Comparison of ENCODE assay signal across 1 cellular context in genomic region chr2:171405546-171405945, GRCh38.
TF ChIP-seq lines count a peak whose summit lies in the region.

No MANE protein-coding gene starts in this region.

TF ChIP-seq in WTC11, 78 proteins besides CTCF, POLR2A, EP300 and RAD21 (continued from another document):
- no peak for TF ChIP-seq AFF4 (CRISPR knock-in tag; IDR thresholded peaks at IDR 0.05; ENCODE audit: borderline replicate concordance)
- no peak for TF ChIP-seq ATF3 (CRISPR knock-in tag; conservative IDR thresholded peaks at IDR 0.05)
- no peak for TF ChIP-seq EMX1 (CRISPR knock-in tag; IDR thresholded peaks at IDR 0.05)
- no peak for TF ChIP-seq SMAD4 (CRISPR knock-in tag; IDR thresholded peaks at IDR 0.05)
- no peak for TF ChIP-seq SMAD3 (CRISPR knock-in tag; IDR thresholded peaks at IDR 0.05; ENCODE audit: borderline replicate concordance)
- TF ChIP-seq NR3C1 (CRISPR knock-in tag; conservative IDR thresholded peaks at IDR 0.05; ENCODE audit: low read depth), result no peak
- TF ChIP-seq TP53 (CRISPR knock-in tag; IDR thresholded peaks at IDR 0.05), result no peak
- TF ChIP-seq ZNF423 (CRISPR knock-in tag; IDR thresholded peaks at IDR 0.05), result no peak
- TF ChIP-seq FOXJ3 (CRISPR knock-in tag; IDR thresholded peaks at IDR 0.05; ENCODE audit: borderline replicate concordance), result no peak
- no peak for TF ChIP-seq ATF1 (CRISPR knock-in tag; IDR thresholded peaks at IDR 0.05)
- no peak for TF ChIP-seq ESRRA (CRISPR knock-in tag; IDR thresholded peaks at IDR 0.05; ENCODE audit: borderline replicate concordance)
- TF ChIP-seq ZNF219 (CRISPR knock-in tag; IDR thresholded peaks at IDR 0.05; ENCODE audit: borderline replicate concordance), result no peak
